Comparison of ENCODE assay signal across 1 cellular context in the genomic region with DNA sequence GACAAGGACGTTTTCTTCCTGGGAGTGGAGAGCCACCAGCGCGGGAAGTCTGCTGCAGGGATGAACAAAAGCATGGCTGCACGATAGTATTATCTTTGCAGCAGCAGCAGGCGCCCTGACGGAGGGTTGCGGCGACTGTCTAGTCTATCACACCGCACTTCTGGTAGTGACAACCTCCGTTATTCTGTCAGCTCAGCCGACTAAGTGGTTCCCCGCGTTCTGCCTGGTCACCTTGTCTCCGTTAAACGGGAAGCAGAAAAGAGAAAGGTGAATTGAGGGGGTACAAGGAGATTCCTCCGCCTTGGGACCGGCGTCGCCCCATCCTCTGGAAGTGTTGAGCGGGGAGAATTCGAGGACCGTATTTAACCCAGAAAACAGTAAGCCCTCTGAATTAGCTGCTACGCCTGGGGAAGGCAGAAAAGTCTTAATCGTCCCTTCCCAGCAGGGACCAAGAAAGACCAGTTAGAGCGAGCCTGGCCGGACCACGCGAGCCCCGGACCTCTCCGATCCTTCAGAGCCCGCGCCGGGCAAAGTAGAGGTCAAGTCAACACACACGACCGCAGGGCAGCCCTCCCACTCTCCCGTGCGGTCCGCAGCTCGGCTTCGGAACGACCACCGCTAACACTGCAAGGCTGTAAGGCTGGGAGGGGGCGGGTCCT.
TF ChIP-seq lines count a peak whose summit lies in the region.

No MANE protein-coding gene starts in this region.

TF ChIP-seq in K562, 482 proteins besides CTCF, POLR2A, EP300 and RAD21 (continued from another document and continues in another):
- TF ChIP-seq GMEB1 (CRISPR knock-in tag; IDR thresholded peaks at IDR 0.05) (no peak), CREB1 (IDR thresholded peaks at IDR 0.05) (peak; percentile 56), CREB1 (CRISPR knock-in tag; IDR thresholded peaks at IDR 0.05) (no peak), ZNF655 (CRISPR knock-in tag; IDR thresholded peaks at IDR 0.05) (no peak), TEAD4 (IDR thresholded peaks at IDR 0.05; ENCODE audit: low read length) (peak; percentile 88), TEAD4 (CRISPR knock-in tag; IDR thresholded peaks at IDR 0.05; ENCODE audit: borderline replicate concordance) (no peak), ZFP1 (CRISPR knock-in tag; IDR thresholded peaks at IDR 0.05) (no peak), TBL1XR1 (IDR thresholded peaks at IDR 0.05; ENCODE audit: low read length in 2 of 2) (peak in 1 of 2 experiments; percentile 32; a peak in 1 of 4 replicates), KLF1 (tag; IDR thresholded peaks at IDR 0.05) (no peak), SNIP1 (IDR thresholded peaks at IDR 0.05; ENCODE audit: low read depth) (peak; percentile 70; the same call in 1 of the 2 replicates), ILK (tag; IDR thresholded peaks at IDR 0.05; ENCODE audit: borderline replicate concordance, low read depth) (no peak), NFIC (IDR thresholded peaks at IDR 0.05) (peak; percentile 73), ESRRB (CRISPR knock-in tag; IDR thresholded peaks at IDR 0.05; ENCODE audit: borderline replicate concordance) (no peak), NBN (IDR thresholded peaks at IDR 0.05; ENCODE audit: low read depth) (peak; percentile 50; the same call in 1 of the 2 replicates), ZNF507 (tag; conservative IDR thresholded peaks at IDR 0.05) (no peak), TARDBP (IDR thresholded peaks at IDR 0.05) (no peak), SMAD2 (IDR thresholded peaks at IDR 0.05; ENCODE audit: low read depth, low read length) (no peak), ZZZ3 (IDR thresholded peaks at IDR 0.05) (no peak), ARID2 (IDR thresholded peaks at IDR 0.05) (no peak), GTF2F1 (IDR thresholded peaks at IDR 0.05; ENCODE audit: low read depth, low read length) (no peak), ARID4B (CRISPR knock-in tag; IDR thresholded peaks at IDR 0.05) (no peak), POLR2G (IDR thresholded peaks at IDR 0.05; ENCODE audit: low read depth, low read length) (peak; percentile 74)
- TF ChIP-seq, protein P1, sequence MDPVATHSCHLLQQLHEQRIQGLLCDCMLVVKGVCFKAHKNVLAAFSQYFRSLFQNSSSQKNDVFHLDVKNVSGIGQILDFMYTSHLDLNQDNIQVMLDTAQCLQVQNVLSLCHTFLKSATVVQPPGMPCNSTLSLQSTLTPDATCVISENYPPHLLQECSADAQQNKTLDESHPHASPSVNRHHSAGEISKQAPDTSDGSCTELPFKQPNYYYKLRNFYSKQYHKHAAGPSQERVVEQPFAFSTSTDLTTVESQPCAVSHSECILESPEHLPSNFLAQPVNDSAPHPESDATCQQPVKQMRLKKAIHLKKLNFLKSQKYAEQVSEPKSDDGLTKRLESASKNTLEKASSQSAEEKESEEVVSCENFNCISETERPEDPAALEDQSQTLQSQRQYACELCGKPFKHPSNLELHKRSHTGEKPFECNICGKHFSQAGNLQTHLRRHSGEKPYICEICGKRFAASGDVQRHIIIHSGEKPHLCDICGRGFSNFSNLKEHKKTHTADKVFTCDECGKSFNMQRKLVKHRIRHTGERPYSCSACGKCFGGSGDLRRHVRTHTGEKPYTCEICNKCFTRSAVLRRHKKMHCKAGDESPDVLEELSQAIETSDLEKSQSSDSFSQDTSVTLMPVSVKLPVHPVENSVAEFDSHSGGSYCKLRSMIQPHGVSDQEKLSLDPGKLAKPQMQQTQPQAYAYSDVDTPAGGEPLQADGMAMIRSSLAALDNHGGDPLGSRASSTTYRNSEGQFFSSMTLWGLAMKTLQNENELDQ (CRISPR knock-in tag; IDR thresholded peaks at IDR 0.05; ENCODE audit: borderline replicate concordance), result no peak
- TF ChIP-seq, protein P2, sequence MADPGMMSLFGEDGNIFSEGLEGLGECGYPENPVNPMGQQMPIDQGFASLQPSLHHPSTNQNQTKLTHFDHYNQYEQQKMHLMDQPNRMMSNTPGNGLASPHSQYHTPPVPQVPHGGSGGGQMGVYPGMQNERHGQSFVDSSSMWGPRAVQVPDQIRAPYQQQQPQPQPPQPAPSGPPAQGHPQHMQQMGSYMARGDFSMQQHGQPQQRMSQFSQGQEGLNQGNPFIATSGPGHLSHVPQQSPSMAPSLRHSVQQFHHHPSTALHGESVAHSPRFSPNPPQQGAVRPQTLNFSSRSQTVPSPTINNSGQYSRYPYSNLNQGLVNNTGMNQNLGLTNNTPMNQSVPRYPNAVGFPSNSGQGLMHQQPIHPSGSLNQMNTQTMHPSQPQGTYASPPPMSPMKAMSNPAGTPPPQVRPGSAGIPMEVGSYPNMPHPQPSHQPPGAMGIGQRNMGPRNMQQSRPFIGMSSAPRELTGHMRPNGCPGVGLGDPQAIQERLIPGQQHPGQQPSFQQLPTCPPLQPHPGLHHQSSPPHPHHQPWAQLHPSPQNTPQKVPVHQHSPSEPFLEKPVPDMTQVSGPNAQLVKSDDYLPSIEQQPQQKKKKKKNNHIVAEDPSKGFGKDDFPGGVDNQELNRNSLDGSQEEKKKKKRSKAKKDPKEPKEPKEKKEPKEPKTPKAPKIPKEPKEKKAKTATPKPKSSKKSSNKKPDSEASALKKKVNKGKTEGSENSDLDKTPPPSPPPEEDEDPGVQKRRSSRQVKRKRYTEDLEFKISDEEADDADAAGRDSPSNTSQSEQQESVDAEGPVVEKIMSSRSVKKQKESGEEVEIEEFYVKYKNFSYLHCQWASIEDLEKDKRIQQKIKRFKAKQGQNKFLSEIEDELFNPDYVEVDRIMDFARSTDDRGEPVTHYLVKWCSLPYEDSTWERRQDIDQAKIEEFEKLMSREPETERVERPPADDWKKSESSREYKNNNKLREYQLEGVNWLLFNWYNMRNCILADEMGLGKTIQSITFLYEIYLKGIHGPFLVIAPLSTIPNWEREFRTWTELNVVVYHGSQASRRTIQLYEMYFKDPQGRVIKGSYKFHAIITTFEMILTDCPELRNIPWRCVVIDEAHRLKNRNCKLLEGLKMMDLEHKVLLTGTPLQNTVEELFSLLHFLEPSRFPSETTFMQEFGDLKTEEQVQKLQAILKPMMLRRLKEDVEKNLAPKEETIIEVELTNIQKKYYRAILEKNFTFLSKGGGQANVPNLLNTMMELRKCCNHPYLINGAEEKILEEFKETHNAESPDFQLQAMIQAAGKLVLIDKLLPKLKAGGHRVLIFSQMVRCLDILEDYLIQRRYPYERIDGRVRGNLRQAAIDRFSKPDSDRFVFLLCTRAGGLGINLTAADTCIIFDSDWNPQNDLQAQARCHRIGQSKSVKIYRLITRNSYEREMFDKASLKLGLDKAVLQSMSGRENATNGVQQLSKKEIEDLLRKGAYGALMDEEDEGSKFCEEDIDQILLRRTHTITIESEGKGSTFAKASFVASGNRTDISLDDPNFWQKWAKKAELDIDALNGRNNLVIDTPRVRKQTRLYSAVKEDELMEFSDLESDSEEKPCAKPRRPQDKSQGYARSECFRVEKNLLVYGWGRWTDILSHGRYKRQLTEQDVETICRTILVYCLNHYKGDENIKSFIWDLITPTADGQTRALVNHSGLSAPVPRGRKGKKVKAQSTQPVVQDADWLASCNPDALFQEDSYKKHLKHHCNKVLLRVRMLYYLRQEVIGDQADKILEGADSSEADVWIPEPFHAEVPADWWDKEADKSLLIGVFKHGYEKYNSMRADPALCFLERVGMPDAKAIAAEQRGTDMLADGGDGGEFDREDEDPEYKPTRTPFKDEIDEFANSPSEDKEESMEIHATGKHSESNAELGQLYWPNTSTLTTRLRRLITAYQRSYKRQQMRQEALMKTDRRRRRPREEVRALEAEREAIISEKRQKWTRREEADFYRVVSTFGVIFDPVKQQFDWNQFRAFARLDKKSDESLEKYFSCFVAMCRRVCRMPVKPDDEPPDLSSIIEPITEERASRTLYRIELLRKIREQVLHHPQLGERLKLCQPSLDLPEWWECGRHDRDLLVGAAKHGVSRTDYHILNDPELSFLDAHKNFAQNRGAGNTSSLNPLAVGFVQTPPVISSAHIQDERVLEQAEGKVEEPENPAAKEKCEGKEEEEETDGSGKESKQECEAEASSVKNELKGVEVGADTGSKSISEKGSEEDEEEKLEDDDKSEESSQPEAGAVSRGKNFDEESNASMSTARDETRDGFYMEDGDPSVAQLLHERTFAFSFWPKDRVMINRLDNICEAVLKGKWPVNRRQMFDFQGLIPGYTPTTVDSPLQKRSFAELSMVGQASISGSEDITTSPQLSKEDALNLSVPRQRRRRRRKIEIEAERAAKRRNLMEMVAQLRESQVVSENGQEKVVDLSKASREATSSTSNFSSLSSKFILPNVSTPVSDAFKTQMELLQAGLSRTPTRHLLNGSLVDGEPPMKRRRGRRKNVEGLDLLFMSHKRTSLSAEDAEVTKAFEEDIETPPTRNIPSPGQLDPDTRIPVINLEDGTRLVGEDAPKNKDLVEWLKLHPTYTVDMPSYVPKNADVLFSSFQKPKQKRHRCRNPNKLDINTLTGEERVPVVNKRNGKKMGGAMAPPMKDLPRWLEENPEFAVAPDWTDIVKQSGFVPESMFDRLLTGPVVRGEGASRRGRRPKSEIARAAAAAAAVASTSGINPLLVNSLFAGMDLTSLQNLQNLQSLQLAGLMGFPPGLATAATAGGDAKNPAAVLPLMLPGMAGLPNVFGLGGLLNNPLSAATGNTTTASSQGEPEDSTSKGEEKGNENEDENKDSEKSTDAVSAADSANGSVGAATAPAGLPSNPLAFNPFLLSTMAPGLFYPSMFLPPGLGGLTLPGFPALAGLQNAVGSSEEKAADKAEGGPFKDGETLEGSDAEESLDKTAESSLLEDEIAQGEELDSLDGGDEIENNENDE (IDR thresholded peaks at IDR 0.05; ENCODE audit: low read depth, low read length), result no peak
- TF ChIP-seq, protein P3, sequence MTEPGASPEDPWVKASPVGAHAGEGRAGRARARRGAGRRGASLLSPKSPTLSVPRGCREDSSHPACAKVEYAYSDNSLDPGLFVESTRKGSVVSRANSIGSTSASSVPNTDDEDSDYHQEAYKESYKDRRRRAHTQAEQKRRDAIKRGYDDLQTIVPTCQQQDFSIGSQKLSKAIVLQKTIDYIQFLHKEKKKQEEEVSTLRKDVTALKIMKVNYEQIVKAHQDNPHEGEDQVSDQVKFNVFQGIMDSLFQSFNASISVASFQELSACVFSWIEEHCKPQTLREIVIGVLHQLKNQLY (CRISPR knock-in tag; conservative IDR thresholded peaks at IDR 0.05), result no peak
- TF ChIP-seq, protein P4, sequence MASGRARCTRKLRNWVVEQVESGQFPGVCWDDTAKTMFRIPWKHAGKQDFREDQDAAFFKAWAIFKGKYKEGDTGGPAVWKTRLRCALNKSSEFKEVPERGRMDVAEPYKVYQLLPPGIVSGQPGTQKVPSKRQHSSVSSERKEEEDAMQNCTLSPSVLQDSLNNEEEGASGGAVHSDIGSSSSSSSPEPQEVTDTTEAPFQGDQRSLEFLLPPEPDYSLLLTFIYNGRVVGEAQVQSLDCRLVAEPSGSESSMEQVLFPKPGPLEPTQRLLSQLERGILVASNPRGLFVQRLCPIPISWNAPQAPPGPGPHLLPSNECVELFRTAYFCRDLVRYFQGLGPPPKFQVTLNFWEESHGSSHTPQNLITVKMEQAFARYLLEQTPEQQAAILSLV (tag; IDR thresholded peaks at IDR 0.05), result no peak
- TF ChIP-seq, protein P5, sequence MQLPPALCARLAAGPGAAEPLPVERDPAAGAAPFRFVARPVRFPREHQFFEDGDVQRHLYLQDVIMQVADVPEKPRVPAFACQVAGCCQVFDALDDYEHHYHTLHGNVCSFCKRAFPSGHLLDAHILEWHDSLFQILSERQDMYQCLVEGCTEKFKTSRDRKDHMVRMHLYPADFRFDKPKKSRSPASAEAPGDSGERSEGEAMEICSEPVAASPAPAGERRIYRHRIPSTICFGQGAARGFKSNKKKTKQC (CRISPR knock-in tag; IDR thresholded peaks at IDR 0.05), result no peak
- TF ChIP-seq, protein P6, sequence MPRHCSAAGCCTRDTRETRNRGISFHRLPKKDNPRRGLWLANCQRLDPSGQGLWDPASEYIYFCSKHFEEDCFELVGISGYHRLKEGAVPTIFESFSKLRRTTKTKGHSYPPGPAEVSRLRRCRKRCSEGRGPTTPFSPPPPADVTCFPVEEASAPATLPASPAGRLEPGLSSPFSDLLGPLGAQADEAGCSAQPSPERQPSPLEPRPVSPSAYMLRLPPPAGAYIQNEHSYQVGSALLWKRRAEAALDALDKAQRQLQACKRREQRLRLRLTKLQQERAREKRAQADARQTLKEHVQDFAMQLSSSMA (CRISPR knock-in tag; IDR thresholded peaks at IDR 0.05), result no peak
